6 cellular contexts compared by ENCODE assay signal in the genomic region with DNA sequence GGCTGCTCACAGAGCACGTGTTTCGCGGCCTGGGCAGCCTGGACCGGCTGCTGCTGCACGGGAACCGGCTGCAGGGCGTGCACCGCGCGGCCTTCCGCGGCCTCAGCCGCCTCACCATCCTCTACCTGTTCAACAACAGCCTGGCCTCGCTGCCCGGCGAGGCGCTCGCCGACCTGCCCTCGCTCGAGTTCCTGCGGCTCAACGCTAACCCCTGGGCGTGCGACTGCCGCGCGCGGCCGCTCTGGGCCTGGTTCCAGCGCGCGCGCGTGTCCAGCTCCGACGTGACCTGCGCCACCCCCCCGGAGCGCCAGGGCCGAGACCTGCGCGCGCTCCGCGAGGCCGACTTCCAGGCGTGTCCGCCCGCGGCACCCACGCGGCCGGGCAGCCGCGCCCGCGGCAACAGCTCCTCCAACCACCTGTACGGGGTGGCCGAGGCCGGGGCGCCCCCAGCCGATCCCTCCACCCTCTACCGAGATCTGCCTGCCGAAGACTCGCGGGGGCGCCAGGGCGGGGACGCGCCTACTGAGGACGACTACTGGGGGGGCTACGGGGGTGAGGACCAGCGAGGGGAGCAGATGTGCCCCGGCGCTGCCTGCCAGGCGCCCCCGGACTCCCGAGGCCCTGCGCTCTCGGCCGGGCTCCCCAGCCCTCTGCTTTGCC. TPM values are rescaled to one million over a fixed set of nuclear protein-coding genes. Genes with fewer than 3 reads are reported as not detected.
DNase-seq lines count a peak whose midpoint lies in the region; ATAC-seq and TF ChIP-seq lines count a peak whose summit lies in the region.

No MANE protein-coding gene starts in this region.

- intact Hi-C loops in sciatic nerve (cut with DNase I) = loop anchor here (5.0 kb wide), 1 partner anchor 124 kb away; no protein-coding TSS in a partner anchor

- H3K4me3 Mint-ChIP-seq in effector memory CD8-positive, alpha-beta T cell = peak overlapping the region; percentile 82

- peaks cover 24 to 38% of the 10 kb centered on the region in 2 donors for H3K4me1 Mint-ChIP-seq in effector memory CD8-positive, alpha-beta T cell (ENCODE audit: low read depth in 2 of 2)

- no peaks in the 10 kb centered on the region for H3K9me3 Mint-ChIP-seq in effector memory CD8-positive, alpha-beta T cell

- peak overlapping the region in 1 of 2 donors; percentile 75 for H3K27ac Mint-ChIP-seq in effector memory CD8-positive, alpha-beta T cell

- no peak for TF ChIP-seq RAD21 in Ishikawa (IDR thresholded peaks at IDR 0.05; ENCODE audit: low read depth)

- peaks cover 5% of the 10 kb centered on the region for H3K36me3 Mint-ChIP-seq in effector memory CD8-positive, alpha-beta T cell (ENCODE audit: insufficient read depth)

- DNase-seq in effector memory CD8-positive, alpha-beta T cell = peak in 1 of 3 experiments; percentile 29
- DNase-seq in sciatic nerve (ENCODE audit: low spot score) (no peak), GDM1 (lab: John Stamatoyannopoulos, UW) (no peak)

- ATAC-seq in GM19452 (IDR thresholded peaks at IDR 0.05; ENCODE audit: unreplicated experiment) (peak; percentile 38), sciatic nerve (peak; percentile 71), HG02970 (IDR thresholded peaks at IDR 0.05; ENCODE audit: low FRiP score, unreplicated experiment) (no peak)
- peak; percentile 52 for ATAC-seq in effector memory CD8-positive, alpha-beta T cell (replicated peaks)

- peaks cover 0 to 16% of the 10 kb centered on the region in 2 donors for H3K27me3 Mint-ChIP-seq in effector memory CD8-positive, alpha-beta T cell

- TF ChIP-seq EP300 in Ishikawa (IDR thresholded peaks at IDR 0.05; ENCODE audit: borderline replicate concordance) = no peak

TF ChIP-seq in Ishikawa, 13 proteins besides CTCF, POLR2A, EP300 and RAD21:
- TF ChIP-seq, protein P1, sequence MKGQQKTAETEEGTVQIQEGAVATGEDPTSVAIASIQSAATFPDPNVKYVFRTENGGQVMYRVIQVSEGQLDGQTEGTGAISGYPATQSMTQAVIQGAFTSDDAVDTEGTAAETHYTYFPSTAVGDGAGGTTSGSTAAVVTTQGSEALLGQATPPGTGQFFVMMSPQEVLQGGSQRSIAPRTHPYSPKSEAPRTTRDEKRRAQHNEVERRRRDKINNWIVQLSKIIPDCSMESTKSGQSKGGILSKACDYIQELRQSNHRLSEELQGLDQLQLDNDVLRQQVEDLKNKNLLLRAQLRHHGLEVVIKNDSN (IDR thresholded peaks at IDR 0.05) = peak; percentile 22; the same call in 1 of the 2 replicates
- TF ChIP-seq, protein P2, sequence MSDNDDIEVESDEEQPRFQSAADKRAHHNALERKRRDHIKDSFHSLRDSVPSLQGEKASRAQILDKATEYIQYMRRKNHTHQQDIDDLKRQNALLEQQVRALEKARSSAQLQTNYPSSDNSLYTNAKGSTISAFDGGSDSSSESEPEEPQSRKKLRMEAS (IDR thresholded peaks at IDR 0.05) = peak; percentile 92
- TF ChIP-seq CREB1 (IDR thresholded peaks at IDR 0.05; ENCODE audit: low read depth) (no peak), CEBPB (IDR thresholded peaks at IDR 0.05) (no peak), NFIC (IDR thresholded peaks at IDR 0.05) (peak; percentile 63; the same call in 1 of the 2 replicates), FOXM1 (IDR thresholded peaks at IDR 0.05; ENCODE audit: borderline replicate concordance, low read depth) (no peak), YY1 (IDR thresholded peaks at IDR 0.05; ENCODE audit: low read depth) (no peak), ZBTB7A (IDR thresholded peaks at IDR 0.05; ENCODE audit: low read depth) (no peak; the same call in 1 of the 2 replicates), TAF1 (IDR thresholded peaks at IDR 0.05; ENCODE audit: low read depth) (no peak), EGR1 (IDR thresholded peaks at IDR 0.05) (no peak; the same call in 1 of the 2 replicates), TCF12 (IDR thresholded peaks at IDR 0.05; ENCODE audit: low read depth) (no peak), TEAD4 (IDR thresholded peaks at IDR 0.05) (0 out of 2 replicates have a peak, but pooled peaks have one; percentile 6)
- TF ChIP-seq, protein P3, sequence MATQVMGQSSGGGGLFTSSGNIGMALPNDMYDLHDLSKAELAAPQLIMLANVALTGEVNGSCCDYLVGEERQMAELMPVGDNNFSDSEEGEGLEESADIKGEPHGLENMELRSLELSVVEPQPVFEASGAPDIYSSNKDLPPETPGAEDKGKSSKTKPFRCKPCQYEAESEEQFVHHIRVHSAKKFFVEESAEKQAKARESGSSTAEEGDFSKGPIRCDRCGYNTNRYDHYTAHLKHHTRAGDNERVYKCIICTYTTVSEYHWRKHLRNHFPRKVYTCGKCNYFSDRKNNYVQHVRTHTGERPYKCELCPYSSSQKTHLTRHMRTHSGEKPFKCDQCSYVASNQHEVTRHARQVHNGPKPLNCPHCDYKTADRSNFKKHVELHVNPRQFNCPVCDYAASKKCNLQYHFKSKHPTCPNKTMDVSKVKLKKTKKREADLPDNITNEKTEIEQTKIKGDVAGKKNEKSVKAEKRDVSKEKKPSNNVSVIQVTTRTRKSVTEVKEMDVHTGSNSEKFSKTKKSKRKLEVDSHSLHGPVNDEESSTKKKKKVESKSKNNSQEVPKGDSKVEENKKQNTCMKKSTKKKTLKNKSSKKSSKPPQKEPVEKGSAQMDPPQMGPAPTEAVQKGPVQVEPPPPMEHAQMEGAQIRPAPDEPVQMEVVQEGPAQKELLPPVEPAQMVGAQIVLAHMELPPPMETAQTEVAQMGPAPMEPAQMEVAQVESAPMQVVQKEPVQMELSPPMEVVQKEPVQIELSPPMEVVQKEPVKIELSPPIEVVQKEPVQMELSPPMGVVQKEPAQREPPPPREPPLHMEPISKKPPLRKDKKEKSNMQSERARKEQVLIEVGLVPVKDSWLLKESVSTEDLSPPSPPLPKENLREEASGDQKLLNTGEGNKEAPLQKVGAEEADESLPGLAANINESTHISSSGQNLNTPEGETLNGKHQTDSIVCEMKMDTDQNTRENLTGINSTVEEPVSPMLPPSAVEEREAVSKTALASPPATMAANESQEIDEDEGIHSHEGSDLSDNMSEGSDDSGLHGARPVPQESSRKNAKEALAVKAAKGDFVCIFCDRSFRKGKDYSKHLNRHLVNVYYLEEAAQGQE (IDR thresholded peaks at IDR 0.05; ENCODE audit: low read depth) = no peak

RNA-seq across cellular contexts. Expression of a gene that starts 16.0 kb away (rescaled TPM):
- 2.5 TPM for total RNA-seq in sciatic nerve

RNA-seq across cellular contexts. Expression of a gene that starts 39.1 kb away (rescaled TPM):
- total RNA-seq in sciatic nerve = 14.8 TPM

RNA-seq across cellular contexts. Expression of a gene that starts 49.4 kb away (rescaled TPM):
- total RNA-seq in sciatic nerve = 75.4 TPM

RNA-seq across cellular contexts. Expression of a gene that starts 54.2 kb away (rescaled TPM):
- 42.0 TPM for total RNA-seq in sciatic nerve
